30 cellular contexts compared by ENCODE assay signal in genomic region chr1:162294015-162294414, GRCh38.
"Had no signal": no experiment of that assay in that cellular context is flagged by ENCODE, and none has a peak within 500 bp of the region (broad histone marks: within the 10 kb centered on the region; RNA-seq: fewer than 3 reads in every experiment).

No MANE protein-coding gene starts in this region.

- DNase-seq: activated CD4-positive, alpha-beta T cell treated with anti-CD3 and anti-CD28 coated beads, Interleukin-2, amount 10 ng/mL, durations not matched to agents 24 days and 14 days; activated CD4-positive, alpha-beta T cell treated with anti-CD3 and anti-CD28 coated beads, Interleukin-2, amount 50 U/mL, for 4 hours; activated CD8-positive, alpha-beta T cell treated with anti-CD3 and anti-CD28 coated beads for 36 hours; activated effector memory CD4-positive, alpha-beta T cell treated with anti-CD3 and anti-CD28 coated beads, Interleukin-2, amount 50 U/mL, for 16 hours; activated naive CD4-positive, alpha-beta T cell; activated naive CD4-positive, alpha-beta T cell treated with anti-CD3 and anti-CD28 coated beads, Interleukin-2, amount 50 U/mL, for 16 hours; activated naive CD8-positive, alpha-beta T cell treated with anti-CD3 and anti-CD28 coated beads for 36 hours; activated T-cell treated with anti-CD3 and anti-CD28 coated beads, Interleukin-2, amount 50 U/mL, for 1 hour; activated T-cell treated with anti-CD3 and anti-CD28 coated beads, Interleukin-2, amount 50 U/mL, for 72 hours; amniotic stem cell; MG63; NCI-H1048; NCI-H1105 treated with DMSO at 0.1 percent for 48 hours; NCI-H1436; NCI-H1694; NCI-H1930; NCI-H2081 treated with DMSO at 0.1 percent for 48 hours; NCI-H226; NCI-H446 treated with DMSO at 0.1 percent for 48 hours; NCI-H524 treated with DMSO at 0.1 percent for 48 hours; SHP77; SJCRH30; SK-N-SH had no signal

- H3K27ac Mint-ChIP-seq: activated CD4-positive, alpha-beta T cell treated with anti-CD3 and anti-CD28 coated beads, Interleukin-2, amount 10 ng/mL, durations not matched to agents 24 days and 14 days; activated CD8-positive, alpha-beta T cell treated with anti-CD3 and anti-CD28 coated beads for 36 hours; activated naive CD8-positive, alpha-beta T cell treated with anti-CD3 and anti-CD28 coated beads for 36 hours; activated T-cell treated with anti-CD3 and anti-CD28 coated beads, Interleukin-2, amount 50 U/mL, for 72 hours; activated T-helper 17 cell treated with anti-CD3 and anti-CD28 coated beads, Interleukin-2, amount 50 U/mL, for 72 hours; T-helper 1 cell treated with Interleukin-12 subunit alpha and Interleukin-12 subunit beta and Interleukin-4 antibody, amounts not matched to agents 30 μg/mL and 1 μg/mL, for 36 hours; T-helper 2 cell treated with Interferon-gamma antibody and Interleukin-4, amounts not matched to agents 5 μg/mL and 100 μg/mL, for 36 hours had no signal

- H3K36me3 ChIP-seq: ascending aorta, cardiac muscle cell, MG63, SJCRH30 had no signal

- H3K27ac ChIP-seq: ascending aorta, cardiac muscle cell, SJCRH30 had no signal

- H3K27me3 ChIP-seq: ascending aorta, cardiac muscle cell, MG63, SJCRH30 had no signal

- H3K4me1 ChIP-seq: ascending aorta, SJCRH30 had no signal

- H3K4me1 Mint-ChIP-seq: activated CD4-positive, alpha-beta T cell treated with anti-CD3 and anti-CD28 coated beads, Interleukin-2, amount 10 ng/mL, durations not matched to agents 24 days and 14 days; activated naive CD8-positive, alpha-beta T cell treated with anti-CD3 and anti-CD28 coated beads for 36 hours; activated T-helper 17 cell treated with anti-CD3 and anti-CD28 coated beads, Interleukin-2, amount 50 U/mL, for 72 hours; central memory CD8-positive, alpha-beta T cell had no signal

- H3K36me3 Mint-ChIP-seq: activated naive CD8-positive, alpha-beta T cell treated with anti-CD3 and anti-CD28 coated beads for 36 hours had no signal

- H3K4me2 ChIP-seq: SK-N-SH had no signal

- ATAC-seq: activated CD8-positive, alpha-beta T cell treated with anti-CD3 and anti-CD28 coated beads for 36 hours; activated T-cell treated with anti-CD3 and anti-CD28 coated beads, Interleukin-2, amount 50 U/mL, for 72 hours; activated T-helper 17 cell treated with anti-CD3 and anti-CD28 coated beads, Interleukin-2, amount 50 U/mL, for 72 hours; Panc1 had no signal

- H3K9me3 Mint-ChIP-seq: activated CD4-positive, alpha-beta T cell treated with anti-CD3 and anti-CD28 coated beads, Interleukin-2, amount 10 ng/mL, durations not matched to agents 24 days and 14 days; activated CD8-positive, alpha-beta T cell treated with anti-CD3 and anti-CD28 coated beads for 36 hours; activated naive CD8-positive, alpha-beta T cell treated with anti-CD3 and anti-CD28 coated beads for 36 hours; activated T-cell treated with anti-CD3 and anti-CD28 coated beads, Interleukin-2, amount 50 U/mL, for 72 hours; activated T-helper 17 cell treated with anti-CD3 and anti-CD28 coated beads, Interleukin-2, amount 50 U/mL, for 72 hours; central memory CD8-positive, alpha-beta T cell; T-helper 1 cell treated with Interleukin-12 subunit alpha and Interleukin-12 subunit beta and Interleukin-4 antibody, amounts not matched to agents 30 μg/mL and 1 μg/mL, for 36 hours; T-helper 2 cell treated with Interferon-gamma antibody and Interleukin-4, amounts not matched to agents 5 μg/mL and 100 μg/mL, for 36 hours had no signal

- H3K9me3 ChIP-seq: ascending aorta, MG63, SJCRH30, SK-N-SH had no signal

- H3K4me3 Mint-ChIP-seq: activated CD4-positive, alpha-beta T cell treated with anti-CD3 and anti-CD28 coated beads, Interleukin-2, amount 10 ng/mL, durations not matched to agents 24 days and 14 days; activated CD8-positive, alpha-beta T cell treated with anti-CD3 and anti-CD28 coated beads for 36 hours; activated naive CD8-positive, alpha-beta T cell treated with anti-CD3 and anti-CD28 coated beads for 36 hours; activated T-cell treated with anti-CD3 and anti-CD28 coated beads, Interleukin-2, amount 50 U/mL, for 72 hours; activated T-helper 17 cell treated with anti-CD3 and anti-CD28 coated beads, Interleukin-2, amount 50 U/mL, for 72 hours; central memory CD8-positive, alpha-beta T cell; T-helper 1 cell treated with Interleukin-12 subunit alpha and Interleukin-12 subunit beta and Interleukin-4 antibody, amounts not matched to agents 30 μg/mL and 1 μg/mL, for 36 hours; T-helper 2 cell treated with Interferon-gamma antibody and Interleukin-4, amounts not matched to agents 5 μg/mL and 100 μg/mL, for 36 hours had no signal

- H3K9ac ChIP-seq: SK-N-SH had no signal

- H3K4me3 ChIP-seq: ascending aorta, cardiac muscle cell, MG63, SJCRH30 had no signal
